20 cellular contexts compared by ENCODE assay signal in genomic region chr7:131976411-131976810, GRCh38.
"Had no signal": no experiment of that assay in that cellular context is flagged by ENCODE, and none has a peak within 500 bp of the region (broad histone marks: within the 10 kb centered on the region; RNA-seq: fewer than 3 reads in every experiment).

No MANE protein-coding gene starts in this region.

- DNase-seq: stimulated activated CD4-positive, alpha-beta T cell treated with anti-CD3 and anti-CD28 coated beads, Interleukin-2, amount 100 ng/mL, for 48 hours; stimulated activated CD4-positive, alpha-beta T cell treated with anti-CD3 and anti-CD28 coated beads, Interleukin-4, amount 100 ng/mL, for 1 hour; stimulated activated CD4-positive, alpha-beta T cell treated with anti-CD3 and anti-CD28 coated beads, Interleukin-4, amount 100 ng/mL, for 24 hours; stimulated activated CD4-positive, alpha-beta T cell treated with anti-CD3 and anti-CD28 coated beads, Interleukin-4, amount 100 ng/mL, for 4 hours; stimulated activated CD8-positive, alpha-beta memory T cell treated with anti-CD3 and anti-CD28 coated beads, Interleukin-4, amount 100 ng/mL, for 48 hours; stimulated activated naive B cell treated with anti-CD40 and anti-IgM and Interleukin-4, amounts not matched to agents 10 μg/mL and 1 μg/mL and 100 μg/mL, for 72 hours; stimulated activated naive CD4-positive, alpha-beta T cell; stimulated activated naive CD4-positive, alpha-beta T cell treated with Interleukin-2 at 50 U/mL for 16 hours; stimulated activated naive CD8-positive, alpha-beta T cell treated with anti-CD3 and anti-CD28 coated beads, Interleukin-15, amount 100 ng/mL, for 72 hours; stimulated activated naive CD8-positive, alpha-beta T cell treated with anti-CD3 and anti-CD28 coated beads, Interleukin-15, Interleukin-2, amounts not matched to agents 100 U/mL and 50 U/mL, for 24 hours; stomach; substantia nigra; testis; thyroid gland; tibial artery; transverse colon; trophoblast cell; upper lobe of left lung; upper lobe of right lung; uterus had no signal
